ENCODE assay signal across 25 cellular contexts in the genomic region with DNA sequence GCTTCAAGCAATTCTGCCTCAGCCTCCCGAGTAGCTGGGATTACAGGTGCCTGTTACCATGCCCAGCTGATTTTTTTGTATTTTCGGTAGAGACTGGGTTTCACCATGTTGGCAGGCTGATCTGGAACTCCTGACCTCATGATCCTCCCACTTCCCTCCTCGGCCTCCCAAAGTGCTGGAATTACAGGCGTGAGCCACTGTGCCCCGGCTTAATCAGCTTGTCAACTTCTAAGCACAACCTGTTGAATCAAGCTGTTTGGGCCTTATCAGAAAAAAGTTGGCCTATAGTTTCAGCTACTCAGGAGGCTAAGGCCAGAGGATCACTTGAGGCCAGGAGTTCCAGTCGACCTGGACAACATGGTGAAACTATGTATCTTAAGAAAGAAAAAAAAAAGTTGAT. TPM values are rescaled to one million over a fixed set of nuclear protein-coding genes. Genes with fewer than 3 reads are reported as not detected.
DNase-seq lines count a peak whose midpoint lies in the region; ATAC-seq, FAIRE-seq and TF ChIP-seq lines count a peak whose summit lies in the region.
"Had no signal": no experiment of that assay in that cellular context is flagged by ENCODE, and none has a peak within 500 bp of the region (broad histone marks: within the 10 kb centered on the region; RNA-seq: fewer than 3 reads in every experiment).

No MANE protein-coding gene starts in this region.

- no peak for TF ChIP-seq RAD21 in HepG2 (CRISPR knock-in tag; IDR thresholded peaks at IDR 0.05)

- H3K14ac ChIP-seq in trophoblast cell (ENCODE audit: low read length): no peak overlapping the region

- in situ Hi-C loops in HepG2 (cut with HindIII; ENCODE audit: extremely low pct_ligation_motif_present, low pct_unique_long_range_greater_than_20kb): no loop called here

- no peak overlapping the region for H2BK5ac ChIP-seq in trophoblast cell (ENCODE audit: low read depth, low read length, poor library complexity)

- TF ChIP-seq POLR2A in right lobe of liver (IDR thresholded peaks at IDR 0.05): no peak
- no peak for TF ChIP-seq POLR2A in HepG2 (IDR thresholded peaks at IDR 0.05; ENCODE audit: insufficient read depth in 1 of 2, low read depth in 2 of 2, low read length in 2 of 2)

- no TSS peak for BruUV-seq in HepG2 (replicated peaks; lab: Mats Ljungman, UMichigan)

- no peak overlapping the region for H4K8ac ChIP-seq in trophoblast cell (ENCODE audit: low read depth, low read length)

- ATAC-seq in right lobe of liver (peak in 2 of 4 donors; percentile 31 to 42), HepG2 (no peak), HG02938 (IDR thresholded peaks at IDR 0.05; ENCODE audit: unreplicated experiment) (no peak)
- ATAC-seq: A549; stimulated activated naive CD8-positive, alpha-beta T cell treated with anti-CD3 and anti-CD28 coated beads, Interleukin-15, Interleukin-2, amounts not matched to agents 100 U/mL and 50 U/mL, for 24 hours had no signal

- H3K4me2 ChIP-seq in HepG2 (ENCODE audit: low read depth, low read length): no peak overlapping the region
- no peak overlapping the region for H3K4me2 ChIP-seq in trophoblast cell (ENCODE audit: low read length)
- H3K4me2 ChIP-seq: BLaER1, neural progenitor cell had no signal

- peaks cover 65% of the 10 kb centered on the region for H4K20me1 ChIP-seq in HepG2 (ENCODE audit: insufficient read depth, low read length)

- POLR2A ChIA-PET in HepG2 (lab: Yijun Ruan, JAX): no interaction called here

- H3K36me3 ChIP-seq in right lobe of liver: no peaks in the 10 kb centered on the region
- H3K36me3 ChIP-seq in HepG2 (replicated peaks in 1 of 2; ENCODE audit: control insufficient read depth in 1 of 2, insufficient read depth in 2 of 2, low read length in 2 of 2): peaks cover 0 to 4% of the 10 kb centered on the region in 2 experiments; a peak in 1 of 5 replicates
- H3K36me3 ChIP-seq in left ventricle myocardium inferior: no peaks in the 10 kb centered on the region
- no peaks in the 10 kb centered on the region for H3K36me3 ChIP-seq in trophoblast cell (ENCODE audit: control insufficient read depth in 1 of 2, insufficient read depth in 2 of 2, low read length in 2 of 2)
- H3K36me3 ChIP-seq: colonic mucosa, neural progenitor cell had no signal

- peaks cover 87% of the 10 kb centered on the region for H3K79me2 ChIP-seq in HepG2 (ENCODE audit: insufficient read depth, low read length)
- H3K79me2 ChIP-seq in trophoblast cell (ENCODE audit: control insufficient read depth, insufficient read depth, low read length, poor library complexity): peaks cover 14% of the 10 kb centered on the region

- H3K9ac ChIP-seq in HepG2 (ENCODE audit: insufficient read depth, low read depth, low read length): no peak overlapping the region
- no peak overlapping the region for H3K9ac ChIP-seq in trophoblast cell (ENCODE audit: low read length)
- H3K9ac ChIP-seq: BLaER1, neural progenitor cell had no signal

- WGBS in right lobe of liver (ENCODE audit: insufficient coverage, low coverage, low lambda C conversion rate, missing lambda C conversion rate): 55% methylated on average over 6 of the region's 6 CpGs
- WGBS in HepG2 (ENCODE audit: low lambda C conversion rate): 88% methylated on average over 6 of the region's 6 CpGs
- no CpG with 5 or more reads among the region's 6 CpGs for WGBS in trophoblast cell (ENCODE audit: extremely low coverage, insufficient coverage, insufficient read length)

- H2AK5ac ChIP-seq in trophoblast cell (ENCODE audit: low read length): no peak overlapping the region

- peak overlapping the region; percentile 95 for H3K4ac ChIP-seq in trophoblast cell (ENCODE audit: low read depth, low read length)

- H3K18ac ChIP-seq in trophoblast cell (ENCODE audit: low read length): no peak overlapping the region

- no peak overlapping the region for H3K23ac ChIP-seq in trophoblast cell (ENCODE audit: low read length)

- FAIRE-seq in HepG2 (lab: Jason Lieb, UNC): no peak
- FAIRE-seq: A549, GM19239, TTC549 had no signal

- CTCF ChIA-PET in HepG2 (lab: Yijun Ruan, JAX; ENCODE audit: low intra/inter-chr PET ratio, low total read pairs): no interaction called here

- H4K91ac ChIP-seq in trophoblast cell (ENCODE audit: low read depth, low read length): no peak overlapping the region

- TF ChIP-seq CTCF in right lobe of liver (IDR thresholded peaks at IDR 0.05) (no peak), HepG2 (CRISPR knock-in tag; IDR thresholded peaks at IDR 0.05) (no peak), left ventricle myocardium inferior (IDR thresholded peaks at IDR 0.05; ENCODE audit: borderline replicate concordance) (no peak)

- H3K4me1 ChIP-seq in right lobe of liver (peaks cover 0 to 45% (median 14%) of the 10 kb centered on the region in 4 donors), HepG2 (ENCODE audit: insufficient read depth, low read length) (peaks cover 55% of the 10 kb centered on the region), left ventricle myocardium inferior (peaks cover 97% of the 10 kb centered on the region), trophoblast cell (ENCODE audit: control insufficient read depth in 1 of 2, insufficient read depth in 2 of 2, low read length in 2 of 2) (peaks cover 0 to 2% of the 10 kb centered on the region in 2 experiments)

- H3K9me3 ChIP-seq in right lobe of liver (no peaks in the 10 kb centered on the region), HepG2 (ENCODE audit: low read length) (no peaks in the 10 kb centered on the region), left ventricle myocardium inferior (replicated peaks) (no peaks in the 10 kb centered on the region), trophoblast cell (ENCODE audit: insufficient read depth, low read depth, low read length) (no peaks in the 10 kb centered on the region)
- H3K9me3 ChIP-seq: A549, BLaER1, colonic mucosa had no signal

- H2AFZ ChIP-seq in HepG2 (ENCODE audit: low read length): no peak overlapping the region
- H2AFZ ChIP-seq in trophoblast cell (ENCODE audit: insufficient read depth, low read length, poor library complexity): no peak overlapping the region
- H2AFZ ChIP-seq: neural progenitor cell had no signal

- H2BK120ac ChIP-seq in trophoblast cell (ENCODE audit: insufficient read depth, low read length, poor library complexity): no peak overlapping the region

- no peaks in the 10 kb centered on the region for H3K79me1 ChIP-seq in trophoblast cell (ENCODE audit: low read length)

- H3K27me3 ChIP-seq in right lobe of liver (no peaks in the 10 kb centered on the region), HepG2 (ENCODE audit: control insufficient read depth in 1 of 2, insufficient read depth in 2 of 2, low read length in 2 of 2) (no peaks in the 10 kb centered on the region), left ventricle myocardium inferior (ENCODE audit: low read depth) (no peaks in the 10 kb centered on the region), trophoblast cell (ENCODE audit: insufficient read depth, low read length) (no peaks in the 10 kb centered on the region)
- H3K27me3 ChIP-seq: BLaER1, colonic mucosa, neural progenitor cell had no signal

- H3K4me3 ChIP-seq in right lobe of liver (no peak overlapping the region), HepG2 (replicated peaks in 1 of 3; ENCODE audit: insufficient read depth in 1 of 3, low read depth in 2 of 3, low read length in 3 of 3) (no peak overlapping the region), left ventricle myocardium inferior (peak overlapping the region; percentile 46), trophoblast cell (ENCODE audit: low read depth, low read length) (no peak overlapping the region)
- H3K4me3 ChIP-seq: A549, BLaER1, colonic mucosa, neural progenitor cell had no signal

- intact Hi-C loops in right lobe of liver (cut with DNase I) (no loop called here), HepG2 (cut with micrococcal nuclease; ENCODE audit: unreplicated experiment) (no loop called here), left ventricle myocardium inferior (cut with micrococcal nuclease) (loop anchor here (10.0 kb wide), 1 partner anchor 52 kb away; no protein-coding TSS in a partner anchor)

- H4K12ac ChIP-seq in trophoblast cell (ENCODE audit: low read depth, low read length): no peak overlapping the region

- DNase-seq in right lobe of liver: no peak
- no peak for DNase-seq in HepG2 (ENCODE audit: low spot score)
- DNase-seq in left ventricle myocardium inferior: no peak
- DNase-seq in trophoblast cell: no peak
- no peak for DNase-seq in activated CD8-positive, alpha-beta memory T cell treated with anti-CD3 and anti-CD28 coated beads, Interleukin-2, amount 50 U/mL, for 48 hours
- no peak for DNase-seq in amygdala (lab: John Stamatoyannopoulos, UW)
- no peak for DNase-seq in activated CD4-positive, CD25-positive, alpha-beta regulatory T cell (lab: John Stamatoyannopoulos, UW)
- DNase-seq: activated CD4-positive, alpha-beta T cell treated with anti-CD3 and anti-CD28 coated beads for 48 hours; activated naive CD8-positive, alpha-beta T cell treated with anti-CD3 and anti-CD28 coated beads for 36 hours; colonic mucosa; head of caudate nucleus; Karpas-422; NCI-H187; NCI-H774; OCI-M1; SHP77 treated with DMSO at 0.1 percent for 48 hours; stimulated activated CD4-positive, alpha-beta T cell treated with anti-CD3 and anti-CD28 coated beads, Interleukin-12 subunit alpha, Interleukin-12 subunit beta, amount 100 ng/mL, for 4 hours; stimulated activated CD4-positive, alpha-beta T cell treated with anti-CD3 and anti-CD28 coated beads, Interleukin-4, amount 100 ng/mL, for 4 hours; stimulated activated naive CD8-positive, alpha-beta T cell treated with anti-CD3 and anti-CD28 coated beads, Interleukin-15, Interleukin-2, amounts not matched to agents 100 U/mL and 50 U/mL, for 24 hours had no signal

- TF ChIP-seq EP300 in HepG2 (IDR thresholded peaks at IDR 0.05; ENCODE audit: low read depth in 2 of 2, low read length in 2 of 2) (no peak), HepG2 (CRISPR knock-in tag; IDR thresholded peaks at IDR 0.05; ENCODE audit: borderline replicate concordance) (no peak)

- H2BK12ac ChIP-seq in trophoblast cell (ENCODE audit: low read length): no peak overlapping the region

- H3K27ac ChIP-seq in right lobe of liver: peak overlapping the region in 2 of 3 donors; percentile 21 to 46
- no peak overlapping the region for H3K27ac ChIP-seq in HepG2 (ENCODE audit: extremely low read length, insufficient read depth, low read length)
- H3K27ac ChIP-seq in left ventricle myocardium inferior (replicated peaks): peak overlapping the region; percentile 87
- H3K27ac ChIP-seq in trophoblast cell (ENCODE audit: low read depth, low read length): no peak overlapping the region
- H3K27ac ChIP-seq: A549, BLaER1, colonic mucosa, neural progenitor cell had no signal

RNA-seq across cellular contexts. Expression of gene MARK3, which starts 7.9 kb away (rescaled TPM):
- total RNA-seq in right lobe of liver (10 to 100 TPM; 25.5 to 34.3 (median 27.3) TPM), HepG2 (2016; rRNA removed; fragmentation: Illumina TruSeq; extraction: Trizol) (41.4 and 56.6 TPM in 2 replicates), left ventricle myocardium inferior (103 TPM)
- total RNA-seq in HepG2 (2016; cell fraction: cytosol; rRNA removed; fragmentation: Illumina TruSeq; extraction: Trizol; ENCODE audit: low read depth): 25.7 and 31.4 TPM in 2 replicates
- total RNA-seq in HepG2 (2016; cell fraction: insoluble cytoplasmic fraction; rRNA removed; fragmentation: Illumina TruSeq; extraction: Trizol): 41.7 and 52.5 TPM in 2 replicates
- 39.1 and 48.5 TPM in 2 replicates for total RNA-seq in HepG2 (2016; cell fraction: membrane; rRNA removed; fragmentation: Illumina TruSeq; extraction: Trizol)
- 69.9 and 73.0 TPM in 2 replicates for total RNA-seq in HepG2 (2016; cell fraction: nucleus; rRNA removed; fragmentation: Illumina TruSeq; extraction: Trizol)
- polyA plus RNA-seq in HepG2 (2011; rRNA removed): 45.0 and 47.7 TPM in 2 replicates
- 20.4 and 22.0 TPM in 2 replicates for polyA plus RNA-seq in HepG2 (2011; cell fraction: cytosol; rRNA removed)
- polyA plus RNA-seq in HepG2 (2011; cell fraction: nucleus; rRNA removed): 65.4 and 76.5 TPM in 2 replicates
- 28.5 and 28.9 TPM in 2 replicates for polyA plus RNA-seq in HepG2 (2012)
- 16.6 and 18.4 TPM in 2 replicates for polyA plus RNA-seq in HepG2 (2016; cell fraction: cytosol; fragmentation: Illumina TruSeq; extraction: Trizol; ENCODE audit: low read depth)
- 45.7 and 50.4 TPM in 2 replicates for polyA plus RNA-seq in HepG2 (2016; cell fraction: insoluble cytoplasmic fraction; fragmentation: Illumina TruSeq; extraction: Trizol; ENCODE audit: low read depth)
- 24.0 and 32.3 TPM in 2 replicates for polyA plus RNA-seq in HepG2 (2016; cell fraction: membrane; fragmentation: Illumina TruSeq; extraction: Trizol; ENCODE audit: low read depth)
- polyA plus RNA-seq in HepG2 (2016; cell fraction: nucleus; fragmentation: Illumina TruSeq; extraction: Trizol; ENCODE audit: insufficient read depth, low read depth): 133 and 146 TPM in 2 replicates
- 31.1 and 72.6 TPM in 2 replicates for polyA minus RNA-seq in HepG2 (2011; rRNA and poly(A)+ RNA removed; ENCODE audit: low replicate concordance)
- polyA minus RNA-seq in HepG2 (2011; cell fraction: cytosol; rRNA and poly(A)+ RNA removed): 21.5 and 30.2 TPM in 2 replicates
- 80.9 and 98.8 TPM in 2 replicates for polyA minus RNA-seq in HepG2 (2011; cell fraction: nucleus; rRNA and poly(A)+ RNA removed)
- polyA plus RNA-seq in trophoblast cell (2013): 58.6 and 59.7 TPM in 2 replicates

RNA-seq across cellular contexts. Expression of gene EIF5, which starts 59.0 kb away (rescaled TPM):
- total RNA-seq in right lobe of liver: 100 to 1,000 TPM; 186 to 357 (median 215) TPM
- 281 and 333 TPM in 2 replicates for total RNA-seq in HepG2 (2016; rRNA removed; fragmentation: Illumina TruSeq; extraction: Trizol)
- total RNA-seq in HepG2 (2016; cell fraction: cytosol; rRNA removed; fragmentation: Illumina TruSeq; extraction: Trizol; ENCODE audit: low read depth): 57.6 and 59.2 TPM in 2 replicates
- total RNA-seq in HepG2 (2016; cell fraction: insoluble cytoplasmic fraction; rRNA removed; fragmentation: Illumina TruSeq; extraction: Trizol): 289 and 316 TPM in 2 replicates
- total RNA-seq in HepG2 (2016; cell fraction: membrane; rRNA removed; fragmentation: Illumina TruSeq; extraction: Trizol): 131 and 147 TPM in 2 replicates
- total RNA-seq in HepG2 (2016; cell fraction: nucleus; rRNA removed; fragmentation: Illumina TruSeq; extraction: Trizol): 180 TPM in 2 replicates
- 147 and 189 TPM in 2 replicates for polyA plus RNA-seq in HepG2 (2011; rRNA removed)
- 98.3 and 109 TPM in 2 replicates for polyA plus RNA-seq in HepG2 (2011; cell fraction: cytosol; rRNA removed)
- 192 and 267 TPM in 2 replicates for polyA plus RNA-seq in HepG2 (2011; cell fraction: nucleus; rRNA removed)
- 226 and 227 TPM in 2 replicates for polyA plus RNA-seq in HepG2 (2012)
- 34.1 and 47.0 TPM in 2 replicates for polyA plus RNA-seq in HepG2 (2016; cell fraction: cytosol; fragmentation: Illumina TruSeq; extraction: Trizol; ENCODE audit: low read depth)
- polyA plus RNA-seq in HepG2 (2016; cell fraction: insoluble cytoplasmic fraction; fragmentation: Illumina TruSeq; extraction: Trizol; ENCODE audit: low read depth): 286 and 291 TPM in 2 replicates
- polyA plus RNA-seq in HepG2 (2016; cell fraction: membrane; fragmentation: Illumina TruSeq; extraction: Trizol; ENCODE audit: low read depth): 74.1 and 96.9 TPM in 2 replicates
- polyA plus RNA-seq in HepG2 (2016; cell fraction: nucleus; fragmentation: Illumina TruSeq; extraction: Trizol; ENCODE audit: insufficient read depth, low read depth): 188 and 207 TPM in 2 replicates
- polyA minus RNA-seq in HepG2 (2011; rRNA and poly(A)+ RNA removed; ENCODE audit: low replicate concordance): 81.5 and 123 TPM in 2 replicates
- 55.8 and 65.8 TPM in 2 replicates for polyA minus RNA-seq in HepG2 (2011; cell fraction: cytosol; rRNA and poly(A)+ RNA removed)
- 331 and 439 TPM in 2 replicates for polyA minus RNA-seq in HepG2 (2011; cell fraction: nucleus; rRNA and poly(A)+ RNA removed)
- total RNA-seq in left ventricle myocardium inferior: 260 TPM
- polyA plus RNA-seq in trophoblast cell (2013): 350 and 375 TPM in 2 replicates

Comparison
In these comparisons a context has a peak if more than half of its experiments do, and no peak if none do; other contexts are left out.
1. H3K27ac ChIP-seq: peak in right lobe of liver (2 of 3) and left ventricle myocardium inferior (single experiment); none in HepG2 (single experiment) and trophoblast cell (single experiment).